In genomic region chr16:67883872-67884261, GRCh38 we compare ENCODE assay signal across 9 cellular contexts. TPM values are rescaled to one million over a fixed set of nuclear protein-coding genes. Genes with fewer than 3 reads are reported as not detected.
DNase-seq lines count a peak whose midpoint lies in the region; ATAC-seq and TF ChIP-seq lines count a peak whose summit lies in the region.
"Had no signal": no experiment of that assay in that cellular context is flagged by ENCODE, and none has a peak within 500 bp of the region (broad histone marks: within the 10 kb centered on the region; RNA-seq: fewer than 3 reads in every experiment).

No MANE protein-coding gene starts in this region.

- H3K27ac Mint-ChIP-seq in activated T-helper 1 cell treated with anti-CD3 and anti-CD28 coated beads, Interleukin-12 subunit alpha, Interleukin-12 subunit beta, Interleukin-2, Interleukin-4 antibody, amounts not matched to agents 30 ng/mL and 10 ng/mL and 1 ng/mL, durations not matched to agents 14 hours and 24 hours and 36 hours = no peak overlapping the region

- H3K9me3 Mint-ChIP-seq in activated T-helper 1 cell treated with anti-CD3 and anti-CD28 coated beads, Interleukin-12 subunit alpha, Interleukin-12 subunit beta, Interleukin-2, Interleukin-4 antibody, amounts not matched to agents 30 ng/mL and 10 ng/mL and 1 ng/mL, durations not matched to agents 14 hours and 24 hours and 36 hours = no peaks in the 10 kb centered on the region

- H3K79me2 ChIP-seq in OCI-LY3 (ENCODE audit: low read length) = no peaks in the 10 kb centered on the region

- H3K27me3 Mint-ChIP-seq in activated T-helper 1 cell treated with anti-CD3 and anti-CD28 coated beads, Interleukin-12 subunit alpha, Interleukin-12 subunit beta, Interleukin-2, Interleukin-4 antibody, amounts not matched to agents 30 ng/mL and 10 ng/mL and 1 ng/mL, durations not matched to agents 14 hours and 24 hours and 36 hours (ENCODE audit: insufficient read depth) = no peaks in the 10 kb centered on the region

- no peak overlapping the region for H3K4me3 Mint-ChIP-seq in activated T-helper 1 cell treated with anti-CD3 and anti-CD28 coated beads, Interleukin-12 subunit alpha, Interleukin-12 subunit beta, Interleukin-2, Interleukin-4 antibody, amounts not matched to agents 30 ng/mL and 10 ng/mL and 1 ng/mL, durations not matched to agents 14 hours and 24 hours and 36 hours

- TF ChIP-seq POLR2A in prostate gland (IDR thresholded peaks at IDR 0.05) (no peak), uterus (IDR thresholded peaks at IDR 0.05) (no peak)

- peak; percentile 90 for TF ChIP-seq CTCF in OCI-LY3 (IDR thresholded peaks at IDR 0.05; ENCODE audit: low read depth, low read length)
- TF ChIP-seq CTCF in fibroblast of villous mesenchyme (IDR thresholded peaks at IDR 0.05; ENCODE audit: insufficient read depth, low read depth, low read length) = peak; percentile 85
- TF ChIP-seq CTCF in prostate gland (IDR thresholded peaks at IDR 0.05) = peak; percentile 72 to 89 (median 84)
- TF ChIP-seq CTCF in uterus (IDR thresholded peaks at IDR 0.05) = peak; percentile 66 to 80 (median 75)

- H3K27ac ChIP-seq in OCI-LY3 (ENCODE audit: low read length) (no peak overlapping the region), prostate gland (peak overlapping the region; percentile 56 to 59), uterus (peak overlapping the region; percentile 38 to 72)

- H3K4me2 ChIP-seq in OCI-LY3 (ENCODE audit: low read length) = no peak overlapping the region

- H3K4me1 ChIP-seq in OCI-LY3 (ENCODE audit: low read length) (no peaks in the 10 kb centered on the region), prostate gland (replicated peaks) (peaks cover 7% of the 10 kb centered on the region), uterus (peaks cover 0 to 5% of the 10 kb centered on the region in 2 donors)

- no peak overlapping the region for H2AFZ ChIP-seq in OCI-LY3 (ENCODE audit: low read depth, low read length)

- 52% methylated on average over 11 of the region's 11 CpGs for WGBS in prostate gland

- peaks cover 37% of the 10 kb centered on the region for H3K36me3 Mint-ChIP-seq in activated T-helper 1 cell treated with anti-CD3 and anti-CD28 coated beads, Interleukin-12 subunit alpha, Interleukin-12 subunit beta, Interleukin-2, Interleukin-4 antibody, amounts not matched to agents 30 ng/mL and 10 ng/mL and 1 ng/mL, durations not matched to agents 14 hours and 24 hours and 36 hours (ENCODE audit: low read depth)

- H3K27me3 ChIP-seq in OCI-LY3 (ENCODE audit: low read depth, low read length) (no peaks in the 10 kb centered on the region), prostate gland (replicated peaks; ENCODE audit: insufficient read depth) (no peaks in the 10 kb centered on the region), uterus (no peaks in the 10 kb centered on the region)

- H3K4me3 ChIP-seq in OCI-LY3 (ENCODE audit: low read length) = no peak overlapping the region
- no peak overlapping the region for H3K4me3 ChIP-seq in fibroblast of villous mesenchyme (ENCODE audit: low read depth, low read length)
- H3K4me3 ChIP-seq in prostate gland = no peak overlapping the region
- H3K4me3 ChIP-seq in uterus = no peak overlapping the region

- H3K36me3 ChIP-seq in OCI-LY3 (replicated peaks; ENCODE audit: low read depth, low read length) = peaks cover 41% of the 10 kb centered on the region
- H3K36me3 ChIP-seq in prostate gland = peaks cover 24 to 49% of the 10 kb centered on the region in 2 donors
- H3K36me3 ChIP-seq in uterus = no peaks in the 10 kb centered on the region

- H4K20me1 ChIP-seq in OCI-LY3 (ENCODE audit: insufficient read depth, low read length) = no peaks in the 10 kb centered on the region

- no peak overlapping the region for H3K9ac ChIP-seq in OCI-LY3 (ENCODE audit: low read length)

- H3K9me3 ChIP-seq in OCI-LY3 (ENCODE audit: insufficient read depth, low read length) = no peaks in the 10 kb centered on the region
- no peaks in the 10 kb centered on the region for H3K9me3 ChIP-seq in prostate gland
- H3K9me3 ChIP-seq in uterus = no peaks in the 10 kb centered on the region

- ATAC-seq in GM21723 (IDR thresholded peaks at IDR 0.05; ENCODE audit: unreplicated experiment) = no peak

- peak; percentile 25 for DNase-seq in NOMO-1 treated with DMSO at 0.1 percent for 48 hours (lab: John Stamatoyannopoulos, UW; ENCODE audit: unreplicated experiment)
- DNase-seq in NOMO-1 (lab: John Stamatoyannopoulos, UW; ENCODE audit: unreplicated experiment in 2 of 2) = no peak
- DNase-seq in activated T-helper 1 cell treated with anti-CD3 and anti-CD28 coated beads, Interleukin-12 subunit alpha, Interleukin-12 subunit beta, Interleukin-2, Interleukin-4 antibody, amounts not matched to agents 30 ng/mL and 10 ng/mL and 1 ng/mL, durations not matched to agents 14 hours and 24 hours and 36 hours (ENCODE audit: low spot score) = peak; percentile 56
- peak; percentile 47 for DNase-seq in fibroblast of villous mesenchyme (ENCODE audit: low read depth)
- peak; percentile 62 for DNase-seq in prostate gland (ENCODE audit: low spot score)
- DNase-seq in uterus = peak; percentile 48 to 52

- H3K4me1 Mint-ChIP-seq in activated T-helper 1 cell treated with anti-CD3 and anti-CD28 coated beads, Interleukin-12 subunit alpha, Interleukin-12 subunit beta, Interleukin-2, Interleukin-4 antibody, amounts not matched to agents 30 ng/mL and 10 ng/mL and 1 ng/mL, durations not matched to agents 14 hours and 24 hours and 36 hours (ENCODE audit: low read depth) = no peaks in the 10 kb centered on the region

- intact Hi-C loops in activated T-helper 1 cell treated with anti-CD3 and anti-CD28 coated beads, Interleukin-12 subunit alpha, Interleukin-12 subunit beta, Interleukin-2, Interleukin-4 antibody, amounts not matched to agents 30 ng/mL and 10 ng/mL and 1 ng/mL, durations not matched to agents 14 hours and 24 hours and 36 hours (cut with micrococcal nuclease) = loop anchor here (1.0 kb wide), 2 partner anchors 44 to 156 kb away; no protein-coding TSS in a partner anchor
- intact Hi-C loops in prostate gland (cut with DNase I) (loop anchor here (1.0 to 5.0 kb wide), 2 partner anchors 44 to 158 kb away; no protein-coding TSS in a partner anchor), uterus (cut with DNase I; ENCODE audit: low total_unique reads) (loop anchor here (5.0 kb wide), 1 partner anchor 43 kb away; no protein-coding TSS in a partner anchor)

RNA-seq across cellular contexts. Expression of gene NRN1L, which starts 0.8 kb away (rescaled TPM):
- 0.65 and 0.76 TPM in 2 replicates for total RNA-seq in activated T-helper 1 cell treated with anti-CD3 and anti-CD28 coated beads, Interleukin-12 subunit alpha, Interleukin-12 subunit beta, Interleukin-2, Interleukin-4 antibody, amounts not matched to agents 30 ng/mL and 10 ng/mL and 1 ng/mL, durations not matched to agents 14 hours and 24 hours and 36 hours
- total RNA-seq in fibroblast of villous mesenchyme (not detected in 2 replicates), prostate gland (1 to 10 TPM; 4.0 to 4.4 TPM), uterus (1 to 10 TPM in 1 of 4 donors, not detected in 3; 2.1 TPM)
- total RNA-seq: mononuclear cell had no signal

RNA-seq across cellular contexts. Expression of gene PSKH1, which starts 9.2 kb away (rescaled TPM):
- 17.8 TPM in 2 replicates for total RNA-seq in activated T-helper 1 cell treated with anti-CD3 and anti-CD28 coated beads, Interleukin-12 subunit alpha, Interleukin-12 subunit beta, Interleukin-2, Interleukin-4 antibody, amounts not matched to agents 30 ng/mL and 10 ng/mL and 1 ng/mL, durations not matched to agents 14 hours and 24 hours and 36 hours
- total RNA-seq in fibroblast of villous mesenchyme (13.0 and 13.2 TPM in 2 replicates), prostate gland (10 to 100 TPM; 16.7 to 53.2 TPM), uterus (10 to 100 TPM in 3 of 4 donors, 1 to 10 TPM in 1; 3.1 to 34.3 (median 24.5) TPM)

RNA-seq across cellular contexts. Expression of gene EDC4, which starts 11.0 kb away (rescaled TPM):
- total RNA-seq in activated T-helper 1 cell treated with anti-CD3 and anti-CD28 coated beads, Interleukin-12 subunit alpha, Interleukin-12 subunit beta, Interleukin-2, Interleukin-4 antibody, amounts not matched to agents 30 ng/mL and 10 ng/mL and 1 ng/mL, durations not matched to agents 14 hours and 24 hours and 36 hours = 115 and 128 TPM in 2 replicates
- total RNA-seq in fibroblast of villous mesenchyme (60.6 and 85.1 TPM in 2 replicates), prostate gland (10 to 100 TPM; 47.3 to 76.5 TPM), uterus (10 to 100 TPM; 19.4 to 63.7 (median 50.7) TPM)

RNA-seq across cellular contexts. Expression of gene CENPT, which starts 36.4 kb away (rescaled TPM):
- 41.6 and 45.0 TPM in 2 replicates for total RNA-seq in activated T-helper 1 cell treated with anti-CD3 and anti-CD28 coated beads, Interleukin-12 subunit alpha, Interleukin-12 subunit beta, Interleukin-2, Interleukin-4 antibody, amounts not matched to agents 30 ng/mL and 10 ng/mL and 1 ng/mL, durations not matched to agents 14 hours and 24 hours and 36 hours
- 31.6 and 39.7 TPM in 2 replicates for total RNA-seq in fibroblast of villous mesenchyme
- total RNA-seq in prostate gland = 10 to 100 TPM; 28.1 to 69.2 TPM
- total RNA-seq in uterus = 10 to 100 TPM; 29.4 to 70.2 (median 52.8) TPM

RNA-seq across cellular contexts. Expression of gene NUTF2, which starts 37.1 kb away (rescaled TPM):
- total RNA-seq in activated T-helper 1 cell treated with anti-CD3 and anti-CD28 coated beads, Interleukin-12 subunit alpha, Interleukin-12 subunit beta, Interleukin-2, Interleukin-4 antibody, amounts not matched to agents 30 ng/mL and 10 ng/mL and 1 ng/mL, durations not matched to agents 14 hours and 24 hours and 36 hours = 183 and 186 TPM in 2 replicates
- total RNA-seq in fibroblast of villous mesenchyme (255 and 342 TPM in 2 replicates), prostate gland (100 to 1,000 TPM in 1 of 2 donors, 10 to 100 TPM in 1; 61.5 to 234 TPM), uterus (10 to 100 TPM; 43.8 to 76.1 (median 65.4) TPM)

Comparison
In these comparisons a context has a peak if more than half of its experiments do, and no peak if none do; other contexts are left out.
1. DNase-seq: peak in NOMO-1 treated with DMSO at 0.1 percent for 48 hours (single experiment), activated T-helper 1 cell treated with anti-CD3 and anti-CD28 coated beads, Interleukin-12 subunit alpha, Interleukin-12 subunit beta, Interleukin-2, Interleukin-4 antibody, amounts not matched to agents 30 ng/mL and 10 ng/mL and 1 ng/mL, durations not matched to agents 14 hours and 24 hours and 36 hours (single experiment), fibroblast of villous mesenchyme (single experiment), prostate gland (single experiment) and uterus (2 of 2); none in NOMO-1 (0 of 2).
2. Peak in every context shown above with its lines, with median percentiles within 50 percentile points of each other: CTCF ChIP-seq.